In genomic region chr10:99659868-99660366, GRCh38 we compare ENCODE assay signal across 8 cellular contexts. TPM values are rescaled to one million over a fixed set of nuclear protein-coding genes. Genes with fewer than 3 reads are reported as not detected.
A peak's percentile ranks its signal among the peaks of the same experiment; 100 is the strongest.
DNase-seq lines count a peak whose midpoint lies in the region; ATAC-seq and TF ChIP-seq lines count a peak whose summit lies in the region.

No MANE protein-coding gene starts in this region.

- H3K27me3 Mint-ChIP-seq in CD4-positive, CD25-positive, alpha-beta regulatory T cell, result peaks cover 20% of the 10 kb centered on the region
- H3K27me3 Mint-ChIP-seq in naive thymus-derived CD4-positive, alpha-beta T cell, result peaks cover 0 to 25% (median 15%) of the 10 kb centered on the region in 5 donors

- no peaks in the 10 kb centered on the region for H3K9me3 Mint-ChIP-seq in CD4-positive, CD25-positive, alpha-beta regulatory T cell
- no peaks in the 10 kb centered on the region for H3K9me3 Mint-ChIP-seq in naive thymus-derived CD4-positive, alpha-beta T cell

- peaks cover 6% of the 10 kb centered on the region; the same call in 1 of the 2 replicates for H3K79me2 ChIP-seq in MM.1S (ENCODE audit: low read length)

- H3K9ac ChIP-seq in MM.1S (ENCODE audit: low read length), result peak overlapping the region; percentile 83

- H3K9me2 ChIP-seq in MM.1S (replicated peaks; ENCODE audit: insufficient read depth, low read length), result no peaks in the 10 kb centered on the region

- peaks cover 15% of the 10 kb centered on the region for H3K4me1 ChIP-seq in CD4-positive, CD25-positive, alpha-beta regulatory T cell (ENCODE audit: control insufficient read depth, insufficient read depth, low read length, poor library complexity, severe bottlenecking)
- no peaks in the 10 kb centered on the region for H3K4me1 ChIP-seq in MM.1S (ENCODE audit: low read length)
- H3K4me1 ChIP-seq in effector memory CD4-positive, alpha-beta T cell (ENCODE audit: control insufficient read depth, insufficient read depth, low read length, poor library complexity, severe bottlenecking), result peaks cover 9% of the 10 kb centered on the region
- no peaks in the 10 kb centered on the region for H3K4me1 ChIP-seq in naive thymus-derived CD4-positive, alpha-beta T cell (ENCODE audit: control insufficient read depth in 2 of 2, insufficient read depth in 2 of 2, low read length in 2 of 2)

- no peaks in the 10 kb centered on the region for H3K9me3 ChIP-seq in CD4-positive, CD25-positive, alpha-beta regulatory T cell (ENCODE audit: control insufficient read depth in 2 of 2, low read length in 2 of 2)
- H3K9me3 ChIP-seq in MM.1S (replicated peaks; ENCODE audit: insufficient read depth, low read length), result no peaks in the 10 kb centered on the region
- H3K9me3 ChIP-seq in effector memory CD4-positive, alpha-beta T cell (ENCODE audit: control insufficient read depth, low read length), result no peaks in the 10 kb centered on the region
- no peaks in the 10 kb centered on the region for H3K9me3 ChIP-seq in naive thymus-derived CD4-positive, alpha-beta T cell (ENCODE audit: control insufficient read depth in 2 of 3, low read length in 3 of 3)

- H3K4me3 Mint-ChIP-seq in CD4-positive, CD25-positive, alpha-beta regulatory T cell, result peak overlapping the region; percentile 70 to 89 (median 88)
- peak overlapping the region; percentile 80 to 95 (median 92) for H3K4me3 Mint-ChIP-seq in naive thymus-derived CD4-positive, alpha-beta T cell

- peak overlapping the region; percentile 53 for H3K27ac ChIP-seq in CD4-positive, CD25-positive, alpha-beta regulatory T cell (ENCODE audit: insufficient read depth, low read length, poor library complexity, severe bottlenecking)
- no peak overlapping the region for H3K27ac ChIP-seq in MM.1S (ENCODE audit: low read length)
- H3K27ac ChIP-seq in effector memory CD4-positive, alpha-beta T cell (ENCODE audit: insufficient read depth, low read length, poor library complexity, severe bottlenecking), result peak overlapping the region; percentile 57
- H3K27ac ChIP-seq in naive thymus-derived CD4-positive, alpha-beta T cell (ENCODE audit: low read depth, low read length), result peak overlapping the region; percentile 69

- CTCF ChIA-PET in naive thymus-derived CD4-positive, alpha-beta T cell (lab: Charles Lee), result interaction anchor here (2.0 kb wide), 1 partner anchor 42 kb away, joined by 8 read pairs; no protein-coding TSS in a partner anchor

- H3K4me1 Mint-ChIP-seq in CD4-positive, CD25-positive, alpha-beta regulatory T cell, result peaks cover 22 to 37% (median 25%) of the 10 kb centered on the region in 4 donors
- peaks cover 17 to 32% (median 21%) of the 10 kb centered on the region in 7 donors for H3K4me1 Mint-ChIP-seq in naive thymus-derived CD4-positive, alpha-beta T cell

- peak overlapping the region; percentile 74 for H3K4me3 ChIP-seq in CD4-positive, CD25-positive, alpha-beta regulatory T cell (ENCODE audit: low read depth, low read length)
- peak overlapping the region; percentile 97 for H3K4me3 ChIP-seq in MM.1S (ENCODE audit: low read length)
- peak overlapping the region; percentile 85 for H3K4me3 ChIP-seq in effector memory CD4-positive, alpha-beta T cell (ENCODE audit: insufficient read depth, low read depth, low read length, poor library complexity, severe bottlenecking)
- H3K4me3 ChIP-seq in naive thymus-derived CD4-positive, alpha-beta T cell (ENCODE audit: low read length), result peak overlapping the region; percentile 72

- POLR2A ChIA-PET in naive thymus-derived CD4-positive, alpha-beta T cell (lab: Charles Lee), result interaction anchor here (0.6 to 3.6 kb wide), 3 partner anchors 38 to 161 kb away, joined by 5 to 14 read pairs (median 13); partner anchors contain the start of gene SLC25A28

- no peak for TF ChIP-seq CTCF in MM.1S (IDR thresholded peaks at IDR 0.05; ENCODE audit: low read length)

- no peaks in the 10 kb centered on the region for H3K36me3 ChIP-seq in CD4-positive, CD25-positive, alpha-beta regulatory T cell (ENCODE audit: control insufficient read depth, insufficient read depth, low read length)
- no peaks in the 10 kb centered on the region for H3K36me3 ChIP-seq in MM.1S (replicated peaks; ENCODE audit: insufficient read depth, low read length)
- H3K36me3 ChIP-seq in effector memory CD4-positive, alpha-beta T cell (ENCODE audit: control insufficient read depth, insufficient read depth, low read length), result no peaks in the 10 kb centered on the region
- H3K36me3 ChIP-seq in naive thymus-derived CD4-positive, alpha-beta T cell (ENCODE audit: control insufficient read depth in 2 of 3, insufficient read depth in 3 of 3, low read length in 3 of 3), result no peaks in the 10 kb centered on the region

- peaks cover 4% of the 10 kb centered on the region for H3K36me3 Mint-ChIP-seq in CD4-positive, CD25-positive, alpha-beta regulatory T cell
- peaks cover 0 to 10% (median 1%) of the 10 kb centered on the region in 5 donors for H3K36me3 Mint-ChIP-seq in naive thymus-derived CD4-positive, alpha-beta T cell

- DNase-seq in CD4-positive, CD25-positive, alpha-beta regulatory T cell, result no peak
- DNase-seq in MM.1S (no peak), cerebellum (ENCODE audit: low spot score) (no peak), SHP77 (lab: John Stamatoyannopoulos, UW) (no peak), NCI-H128 (lab: John Stamatoyannopoulos, UW; ENCODE audit: unreplicated experiment) (no peak)
- no peak for DNase-seq in effector memory CD4-positive, alpha-beta T cell
- peak in 1 of 9 donors; percentile 2 for DNase-seq in naive thymus-derived CD4-positive, alpha-beta T cell

- intact Hi-C loops in naive thymus-derived CD4-positive, alpha-beta T cell (cut with micrococcal nuclease), result loop anchor here (1.0 to 5.0 kb wide), 5 partner anchors 40 to 1213 kb away; partner anchors contain the start of genes COX15 (in 2 of the 2), CUTC (in 2 of the 2), GOT1 (in 2 of the 2) and SLC25A28 (in 2 of the 2)

- H2AFZ ChIP-seq in MM.1S (ENCODE audit: low read length), result peak overlapping the region; percentile 98

- H3K27ac Mint-ChIP-seq in CD4-positive, CD25-positive, alpha-beta regulatory T cell, result peak overlapping the region in 2 of 3 donors; percentile 5 to 71
- H3K27ac Mint-ChIP-seq in naive thymus-derived CD4-positive, alpha-beta T cell, result peak overlapping the region in 7 of 9 donors; percentile 26 to 77 (median 68)

- H3K27me3 ChIP-seq in CD4-positive, CD25-positive, alpha-beta regulatory T cell (ENCODE audit: control insufficient read depth, insufficient read depth, low read length), result peaks cover 18% of the 10 kb centered on the region
- no peaks in the 10 kb centered on the region for H3K27me3 ChIP-seq in MM.1S (replicated peaks; ENCODE audit: insufficient read depth, low read length)
- H3K27me3 ChIP-seq in effector memory CD4-positive, alpha-beta T cell (replicated peaks; ENCODE audit: control insufficient read depth, insufficient read depth, low read length, poor library complexity, severe bottlenecking), result peaks cover 3% of the 10 kb centered on the region
- H3K27me3 ChIP-seq in naive thymus-derived CD4-positive, alpha-beta T cell (ENCODE audit: control insufficient read depth in 2 of 2, insufficient read depth in 2 of 2, low read length in 2 of 2), result no peaks in the 10 kb centered on the region

- H3K4me2 ChIP-seq in MM.1S (ENCODE audit: low read depth, low read length), result peak overlapping the region; percentile 97

- no peak for ATAC-seq in CD4-positive, CD25-positive, alpha-beta regulatory T cell (ENCODE audit: low read depth in 2 of 2)
- no peak for ATAC-seq in naive thymus-derived CD4-positive, alpha-beta T cell
- no peak for ATAC-seq in HG03095 (IDR thresholded peaks at IDR 0.05; ENCODE audit: unreplicated experiment)

- no peaks in the 10 kb centered on the region for H4K20me1 ChIP-seq in MM.1S (ENCODE audit: insufficient read depth, low read length)

- no peaks in the 10 kb centered on the region for H3F3A ChIP-seq in MM.1S (ENCODE audit: insufficient read depth, low read length)

RNA-seq across cellular contexts. Expression of gene ENTPD7, which starts 0.6 kb away (rescaled TPM):
- 3.2 TPM for total RNA-seq in CD4-positive, CD25-positive, alpha-beta regulatory T cell
- 1 to 10 TPM in 3 of 4 donors, under 1 TPM in 1; 0.94 to 1.5 (median 1.4) TPM for polyA plus RNA-seq in CD4-positive, CD25-positive, alpha-beta regulatory T cell
- 1 to 10 TPM; 2.5 to 6.6 (median 3.4) TPM for total RNA-seq in naive thymus-derived CD4-positive, alpha-beta T cell
- 1 to 10 TPM in 1 of 2 donors, under 1 TPM in 1; 0.47 to 1.7 TPM for polyA plus RNA-seq in naive thymus-derived CD4-positive, alpha-beta T cell
- 7.2 TPM for total RNA-seq in cerebellum

RNA-seq across cellular contexts. Expression of gene SLC25A28, which starts 39.7 kb away (rescaled TPM):
- 94.7 TPM for total RNA-seq in CD4-positive, CD25-positive, alpha-beta regulatory T cell
- polyA plus RNA-seq in CD4-positive, CD25-positive, alpha-beta regulatory T cell, result 10 to 100 TPM; 18.6 to 24.4 (median 21.5) TPM
- 100 to 1,000 TPM in 1 of 5 experiments, 10 to 100 TPM in 4; 66.0 to 101 (median 90.4) TPM for total RNA-seq in naive thymus-derived CD4-positive, alpha-beta T cell
- 10 to 100 TPM; 21.3 to 37.2 TPM for polyA plus RNA-seq in naive thymus-derived CD4-positive, alpha-beta T cell
- 22.1 TPM for total RNA-seq in cerebellum
